ENCODE assay signal across 8 cellular contexts in genomic region chr18:47930844-47931706, GRCh38. TPM values are rescaled to one million over a fixed set of nuclear protein-coding genes. Genes with fewer than 3 reads are reported as not detected.
DNase-seq lines count a peak whose midpoint lies in the region; ATAC-seq and TF ChIP-seq lines count a peak whose summit lies in the region.

No MANE protein-coding gene starts in this region.

- CTCF ChIA-PET in PC-9 (lab: Charles Lee), result no interaction called here

- H3K4me2 ChIP-seq in PC-9, result peak overlapping the region; percentile 88

- peak; percentile 85 for ATAC-seq in GM21723 (IDR thresholded peaks at IDR 0.05; ENCODE audit: unreplicated experiment)

- WGBS in esophagus muscularis mucosa, result 9% methylated on average over 12 of the region's 122 CpGs

- H3K36me3 ChIP-seq in PC-9 (ENCODE audit: low read depth) (no peaks in the 10 kb centered on the region), esophagus muscularis mucosa (no peaks in the 10 kb centered on the region)

- TSS peak; percentile 82 for BruUV-seq in PC-9 (replicated peaks; lab: Mats Ljungman, UMichigan)

- intact Hi-C loops in PC-9 (cut with micrococcal nuclease; ENCODE audit: unreplicated experiment), result loop anchor here (1.0 to 5.0 kb wide), 4 partner anchors 72 to 522 kb away; no protein-coding TSS in a partner anchor
- intact Hi-C loops in esophagus muscularis mucosa (cut with DNase I), result loop anchor here (5.0 kb wide), 1 partner anchor 91 kb away; no protein-coding TSS in a partner anchor

- H3K4me3 ChIP-seq in PC-9, result peak overlapping the region; percentile 68
- H3K4me3 ChIP-seq in esophagus muscularis mucosa, result peak overlapping the region; percentile 78 to 99 (median 92)

- H4K20me1 ChIP-seq in PC-9 (ENCODE audit: insufficient read depth), result peaks cover 6% of the 10 kb centered on the region

- H3K9me3 ChIP-seq in PC-9 (ENCODE audit: insufficient read depth, low read depth) (no peaks in the 10 kb centered on the region), esophagus muscularis mucosa (no peaks in the 10 kb centered on the region)

- H3K4me1 ChIP-seq in PC-9 (replicated peaks; ENCODE audit: insufficient read depth) (peaks cover 24% of the 10 kb centered on the region), esophagus muscularis mucosa (peaks cover 25 to 44% (median 43%) of the 10 kb centered on the region in 4 donors)

- TF ChIP-seq CTCF in PC-9 (conservative IDR thresholded peaks at IDR 0.05) (no peak), esophagus muscularis mucosa (IDR thresholded peaks at IDR 0.05) (no peak)

- DNase-seq in DMS53 (lab: John Stamatoyannopoulos, UW), result peak; percentile 100
- DNase-seq in KBM-7, result peak; percentile 95
- DNase-seq in PC-9, result peak; percentile 88 to 91
- peak; percentile 94 to 95 for DNase-seq in activated T-cell treated with anti-CD3 and anti-CD28 coated beads, Interleukin-2, amount 50 U/mL, for 48 hours
- peak; percentile 98 for DNase-seq in esophagus muscularis mucosa (ENCODE audit: extremely low spot score)
- DNase-seq in myocyte (ENCODE audit: low read depth), result peak; percentile 97
- peak; percentile 91 to 96 for DNase-seq in stimulated activated CD8-positive, alpha-beta memory T cell treated with anti-CD3 and anti-CD28 coated beads, Interleukin-7, amount 100 ng/mL, for 4 hours (ENCODE audit: low read depth in 2 of 2)

- no peak for TF ChIP-seq EP300 in esophagus muscularis mucosa (IDR thresholded peaks at IDR 0.05)

- H3K9me2 ChIP-seq in PC-9 (ENCODE audit: insufficient read depth), result no peaks in the 10 kb centered on the region

- peaks cover 15% of the 10 kb centered on the region for H3F3A ChIP-seq in PC-9 (ENCODE audit: insufficient read depth, low read depth)

- in situ Hi-C loops in KBM-7 (cut with MboI; ENCODE audit: low pct_unique_long_range_greater_than_20kb, low sequenced_read_pairs), result no loop called here

- H3K27me3 ChIP-seq in PC-9 (ENCODE audit: insufficient read depth, low read depth), result no peaks in the 10 kb centered on the region
- H3K27me3 ChIP-seq in esophagus muscularis mucosa, result no peaks in the 10 kb centered on the region

- H3K27ac ChIP-seq in PC-9 (peak overlapping the region; percentile 92), esophagus muscularis mucosa (replicated peaks in 1 of 4) (peak overlapping the region; percentile 95 to 97 (median 97))

- POLR2A ChIA-PET in PC-9 (lab: Charles Lee; ENCODE audit: unreplicated experiment), result interaction anchor here (0.5 to 0.6 kb wide), 3 partner anchors 98 to 152 kb away, joined by 3 to 13 read pairs (median 4); no protein-coding TSS in a partner anchor

- H2AFZ ChIP-seq in PC-9, result peak overlapping the region; percentile 75; the same call in 1 of the 2 replicates

- peak; percentile 43 for TF ChIP-seq POLR2A in esophagus muscularis mucosa (IDR thresholded peaks at IDR 0.05; ENCODE audit: low read depth)

- H3K79me2 ChIP-seq in PC-9 (ENCODE audit: low read depth), result peaks cover 40% of the 10 kb centered on the region

RNA-seq across cellular contexts. Expression of gene SMAD2, which starts 0.6 kb away (rescaled TPM):
- total RNA-seq in PC-9 (2021), result 90.9 and 97.0 TPM in 2 replicates
- 10 to 100 TPM; 35.7 to 93.4 (median 89.2) TPM for total RNA-seq in esophagus muscularis mucosa
- total RNA-seq in myocyte, result 90.4 and 101 TPM in 2 replicates
- polyA plus RNA-seq in myocyte (2012), result 60.9 TPM

Comparison
In these comparisons a context has a peak if more than half of its experiments do, and no peak if none do; other contexts are left out.
1. Peak in every context shown above with its lines: DNase-seq, ATAC-seq, H3K4me3 ChIP-seq and H3K27ac ChIP-seq.